Comparison of ENCODE assay signal across 9 cellular contexts in genomic region chr11:2385156-2386151, GRCh38.
A peak's percentile ranks its signal among the peaks of the same experiment; 100 is the strongest.
DNase-seq lines count a peak whose midpoint lies in the region; ATAC-seq lines count a peak whose summit lies in the region.
"Had no signal": no experiment of that assay in that cellular context is flagged by ENCODE, and none has a peak within 500 bp of the region (broad histone marks: within the 10 kb centered on the region; RNA-seq: fewer than 3 reads in every experiment).

No MANE protein-coding gene starts in this region.

- H3K4me1 Mint-ChIP-seq in effector memory CD8-positive, alpha-beta T cell (ENCODE audit: low read depth in 2 of 2), result peaks cover 76 to 84% of the 10 kb centered on the region in 2 donors

- no peaks in the 10 kb centered on the region for H3K9me3 Mint-ChIP-seq in effector memory CD8-positive, alpha-beta T cell

- ATAC-seq in HG03108 (IDR thresholded peaks at IDR 0.05; ENCODE audit: unreplicated experiment), result peak; percentile 30
- ATAC-seq in effector memory CD8-positive, alpha-beta T cell (replicated peaks), result peak; percentile 34

- H3K36me3 Mint-ChIP-seq in effector memory CD8-positive, alpha-beta T cell (ENCODE audit: insufficient read depth), result peaks cover 72% of the 10 kb centered on the region

- H3K27ac Mint-ChIP-seq in effector memory CD8-positive, alpha-beta T cell, result peak overlapping the region; percentile 88 to 92

- H3K4me3 Mint-ChIP-seq in effector memory CD8-positive, alpha-beta T cell, result peak overlapping the region; percentile 81 to 83

- peak overlapping the region; percentile 5 for H3K27ac ChIP-seq in substantia nigra (ENCODE audit: low read depth, low read length, poor library complexity, severe bottlenecking)
- H3K27ac ChIP-seq: 22Rv1 had no signal

- peak; percentile 45 for DNase-seq in NK-92 treated with Interleukin-12 subunit alpha and Interleukin-12 subunit beta, amount 100 ng/mL, for 24 hours (lab: John Stamatoyannopoulos, UW)
- no peak for DNase-seq in NK-92 (lab: John Stamatoyannopoulos, UW; ENCODE audit: unreplicated experiment)
- peak in 2 of 3 experiments; percentile 34 to 43 for DNase-seq in effector memory CD8-positive, alpha-beta T cell
- DNase-seq in substantia nigra (lab: John Stamatoyannopoulos, UW), result no peak
- no peak for DNase-seq in CD1c-positive myeloid dendritic cell (ENCODE audit: extremely low spot score)
- no peak for DNase-seq in stimulated activated CD4-positive, alpha-beta T cell treated with anti-CD3 and anti-CD28 coated beads, Interleukin-12 subunit alpha, Interleukin-12 subunit beta, amount 100 ng/mL, for 4 hours
- no peak for DNase-seq in NCI-H2171 (lab: John Stamatoyannopoulos, UW)

- H3K27me3 Mint-ChIP-seq in effector memory CD8-positive, alpha-beta T cell, result no peaks in the 10 kb centered on the region

Comparison
In these comparisons a context has a peak if more than half of its experiments do, and no peak if none do; other contexts are left out.
1. DNase-seq: peak in NK-92 treated with Interleukin-12 subunit alpha and Interleukin-12 subunit beta, amount 100 ng/mL, for 24 hours (single experiment) and effector memory CD8-positive, alpha-beta T cell (2 of 3); none in NK-92 (single experiment), substantia nigra (0 of 49), CD1c-positive myeloid dendritic cell (single experiment), stimulated activated CD4-positive, alpha-beta T cell treated with anti-CD3 and anti-CD28 coated beads, Interleukin-12 subunit alpha, Interleukin-12 subunit beta, amount 100 ng/mL, for 4 hours (single experiment) and NCI-H2171 (single experiment).